ENCODE assay signal across 1 cellular context in the genomic region with DNA sequence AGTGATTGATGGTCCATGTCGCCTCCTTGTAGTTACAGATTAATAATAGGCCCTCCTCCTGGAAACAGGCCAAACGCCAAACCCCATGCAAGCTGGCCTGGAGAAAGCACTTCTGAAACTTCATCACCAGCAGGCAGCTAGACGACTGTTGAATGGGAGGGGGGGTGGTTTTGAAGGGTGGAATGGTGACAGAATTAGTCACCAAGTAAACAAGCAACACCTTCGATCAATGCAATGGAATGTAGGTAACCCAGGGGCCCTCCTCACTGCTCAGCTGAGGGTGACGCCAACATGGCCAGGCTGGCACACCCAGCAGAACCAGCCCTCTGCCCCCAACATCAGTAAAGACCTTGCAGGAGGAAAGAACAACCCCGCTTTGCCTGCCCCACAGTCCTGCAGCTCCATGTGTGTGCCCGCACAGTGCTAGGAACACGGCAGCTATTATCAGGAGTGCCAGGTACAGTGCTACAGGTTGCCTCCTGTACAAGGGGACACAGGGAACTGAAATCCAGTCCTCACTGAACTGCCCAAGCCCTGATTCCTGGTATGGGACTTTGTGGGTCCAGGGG.
TF ChIP-seq lines count a peak whose summit lies in the region.

No MANE protein-coding gene starts in this region.

TF ChIP-seq in K562, 482 proteins besides CTCF, POLR2A, EP300 and RAD21 (continued from another document and continues in another):
- TF ChIP-seq HES1 (IDR thresholded peaks at IDR 0.05; ENCODE audit: low read depth) (no peak), EHMT2 (IDR thresholded peaks at IDR 0.05) (no peak), MECOM (CRISPR knock-in tag; IDR thresholded peaks at IDR 0.05) (no peak), HDAC1 (IDR thresholded peaks at IDR 0.05) (no peak), NELFE (IDR thresholded peaks at IDR 0.05; ENCODE audit: insufficient read depth, insufficient read length) (no peak), NR0B1 (IDR thresholded peaks at IDR 0.05; ENCODE audit: partially characterized antibody) (no peak), PTRF (tag; IDR thresholded peaks at IDR 0.05) (no peak), PML (IDR thresholded peaks at IDR 0.05; ENCODE audit: low read length) (no peak), MYC (IDR thresholded peaks at IDR 0.05; ENCODE audit: low read depth, low read length) (no peak), MYC (CRISPR knock-in tag; IDR thresholded peaks at IDR 0.05; ENCODE audit: borderline replicate concordance, low read depth) (no peak), BRD9 (IDR thresholded peaks at IDR 0.05; ENCODE audit: low read depth, partially characterized antibody) (no peak), MXI1 (IDR thresholded peaks at IDR 0.05; ENCODE audit: low read depth, low read length) (no peak), NCOA2 (IDR thresholded peaks at IDR 0.05; ENCODE audit: partially characterized antibody in 2 of 2) (no peak), FOS (IDR thresholded peaks at IDR 0.05; ENCODE audit: extremely low read depth, insufficient read length) (no peak), KLF6 (CRISPR knock-in tag; IDR thresholded peaks at IDR 0.05; ENCODE audit: borderline replicate concordance) (no peak), CEBPZ (IDR thresholded peaks at IDR 0.05; ENCODE audit: borderline replicate concordance, low read depth, low read length) (no peak), ZNF282 (CRISPR knock-in tag; IDR thresholded peaks at IDR 0.05) (no peak), CGGBP1 (CRISPR knock-in tag; IDR thresholded peaks at IDR 0.05) (no peak), IRF2 (CRISPR knock-in tag; IDR thresholded peaks at IDR 0.05) (no peak), ZFX (CRISPR knock-in tag; IDR thresholded peaks at IDR 0.05) (no peak), SRSF7 (optimal IDR thresholded peaks at IDR 0.05; ENCODE audit: low read depth, low read length) (no peak), CREB1 (IDR thresholded peaks at IDR 0.05) (no peak), CREB1 (CRISPR knock-in tag; IDR thresholded peaks at IDR 0.05) (no peak), ZC3H8 (IDR thresholded peaks at IDR 0.05) (no peak), OTX1 (CRISPR knock-in tag; IDR thresholded peaks at IDR 0.05) (no peak), FOXM1 (IDR thresholded peaks at IDR 0.05; ENCODE audit: low read depth) (no peak), FOXM1 (CRISPR knock-in tag; IDR thresholded peaks at IDR 0.05; ENCODE audit: low read depth) (no peak), PHF20 (IDR thresholded peaks at IDR 0.05; ENCODE audit: partially characterized antibody) (no peak), ZBTB11 (CRISPR knock-in tag; IDR thresholded peaks at IDR 0.05) (peak in 1 of 3 experiments; percentile 95; a peak in 2 of 6 replicates), ZBTB17 (CRISPR knock-in tag; IDR thresholded peaks at IDR 0.05) (no peak), XRCC5 (IDR thresholded peaks at IDR 0.05; ENCODE audit: low read depth, low read length) (no peak), RBBP5 (IDR thresholded peaks at IDR 0.05; ENCODE audit: borderline replicate concordance, insufficient read depth, low read length, poor library complexity, severe bottlenecking) (no peak), TOE1 (IDR thresholded peaks at IDR 0.05; ENCODE audit: borderline replicate concordance) (no peak), TOE1 (CRISPR knock-in tag; IDR thresholded peaks at IDR 0.05; ENCODE audit: borderline replicate concordance, low read depth) (no peak)
- TF ChIP-seq, protein P1, sequence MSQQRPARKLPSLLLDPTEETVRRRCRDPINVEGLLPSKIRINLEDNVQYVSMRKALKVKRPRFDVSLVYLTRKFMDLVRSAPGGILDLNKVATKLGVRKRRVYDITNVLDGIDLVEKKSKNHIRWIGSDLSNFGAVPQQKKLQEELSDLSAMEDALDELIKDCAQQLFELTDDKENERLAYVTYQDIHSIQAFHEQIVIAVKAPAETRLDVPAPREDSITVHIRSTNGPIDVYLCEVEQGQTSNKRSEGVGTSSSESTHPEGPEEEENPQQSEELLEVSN (IDR thresholded peaks at IDR 0.05; ENCODE audit: borderline replicate concordance in 1 of 2, extremely low read depth in 1 of 2, insufficient read depth in 1 of 2, insufficient read length in 1 of 2, low read depth in 1 of 2, low read length in 1 of 2, poor library complexity in 1 of 2, severe bottlenecking in 1 of 2) = no peak
- TF ChIP-seq, protein P2, sequence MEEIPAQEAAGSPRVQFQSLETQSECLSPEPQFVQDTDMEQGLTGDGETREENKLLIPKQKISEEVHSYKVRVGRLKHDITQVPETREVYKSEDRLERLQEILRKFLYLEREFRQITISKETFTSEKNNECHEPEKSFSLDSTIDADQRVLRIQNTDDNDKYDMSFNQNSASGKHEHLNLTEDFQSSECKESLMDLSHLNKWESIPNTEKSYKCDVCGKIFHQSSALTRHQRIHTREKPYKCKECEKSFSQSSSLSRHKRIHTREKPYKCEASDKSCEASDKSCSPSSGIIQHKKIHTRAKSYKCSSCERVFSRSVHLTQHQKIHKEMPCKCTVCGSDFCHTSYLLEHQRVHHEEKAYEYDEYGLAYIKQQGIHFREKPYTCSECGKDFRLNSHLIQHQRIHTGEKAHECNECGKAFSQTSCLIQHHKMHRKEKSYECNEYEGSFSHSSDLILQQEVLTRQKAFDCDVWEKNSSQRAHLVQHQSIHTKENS (CRISPR knock-in tag; IDR thresholded peaks at IDR 0.05) = no peak
- TF ChIP-seq, protein P3, sequence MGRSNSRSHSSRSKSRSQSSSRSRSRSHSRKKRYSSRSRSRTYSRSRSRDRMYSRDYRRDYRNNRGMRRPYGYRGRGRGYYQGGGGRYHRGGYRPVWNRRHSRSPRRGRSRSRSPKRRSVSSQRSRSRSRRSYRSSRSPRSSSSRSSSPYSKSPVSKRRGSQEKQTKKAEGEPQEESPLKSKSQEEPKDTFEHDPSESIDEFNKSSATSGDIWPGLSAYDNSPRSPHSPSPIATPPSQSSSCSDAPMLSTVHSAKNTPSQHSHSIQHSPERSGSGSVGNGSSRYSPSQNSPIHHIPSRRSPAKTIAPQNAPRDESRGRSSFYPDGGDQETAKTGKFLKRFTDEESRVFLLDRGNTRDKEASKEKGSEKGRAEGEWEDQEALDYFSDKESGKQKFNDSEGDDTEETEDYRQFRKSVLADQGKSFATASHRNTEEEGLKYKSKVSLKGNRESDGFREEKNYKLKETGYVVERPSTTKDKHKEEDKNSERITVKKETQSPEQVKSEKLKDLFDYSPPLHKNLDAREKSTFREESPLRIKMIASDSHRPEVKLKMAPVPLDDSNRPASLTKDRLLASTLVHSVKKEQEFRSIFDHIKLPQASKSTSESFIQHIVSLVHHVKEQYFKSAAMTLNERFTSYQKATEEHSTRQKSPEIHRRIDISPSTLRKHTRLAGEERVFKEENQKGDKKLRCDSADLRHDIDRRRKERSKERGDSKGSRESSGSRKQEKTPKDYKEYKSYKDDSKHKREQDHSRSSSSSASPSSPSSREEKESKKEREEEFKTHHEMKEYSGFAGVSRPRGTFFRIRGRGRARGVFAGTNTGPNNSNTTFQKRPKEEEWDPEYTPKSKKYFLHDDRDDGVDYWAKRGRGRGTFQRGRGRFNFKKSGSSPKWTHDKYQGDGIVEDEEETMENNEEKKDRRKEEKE (IDR thresholded peaks at IDR 0.05; ENCODE audit: borderline replicate concordance in 1 of 2, control insufficient read depth in 1 of 2, low read depth in 2 of 2, low read length in 1 of 2) = 0 out of 4 replicates have a peak, but pooled peaks of 1 of the 2 experiments have one; percentile 22
- TF ChIP-seq, protein P4, sequence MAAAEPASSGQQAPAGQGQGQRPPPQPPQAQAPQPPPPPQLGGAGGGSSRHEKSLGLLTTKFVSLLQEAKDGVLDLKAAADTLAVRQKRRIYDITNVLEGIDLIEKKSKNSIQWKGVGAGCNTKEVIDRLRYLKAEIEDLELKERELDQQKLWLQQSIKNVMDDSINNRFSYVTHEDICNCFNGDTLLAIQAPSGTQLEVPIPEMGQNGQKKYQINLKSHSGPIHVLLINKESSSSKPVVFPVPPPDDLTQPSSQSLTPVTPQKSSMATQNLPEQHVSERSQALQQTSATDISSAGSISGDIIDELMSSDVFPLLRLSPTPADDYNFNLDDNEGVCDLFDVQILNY (CRISPR knock-in tag; IDR thresholded peaks at IDR 0.05) = no peak
- TF ChIP-seq, protein P5, sequence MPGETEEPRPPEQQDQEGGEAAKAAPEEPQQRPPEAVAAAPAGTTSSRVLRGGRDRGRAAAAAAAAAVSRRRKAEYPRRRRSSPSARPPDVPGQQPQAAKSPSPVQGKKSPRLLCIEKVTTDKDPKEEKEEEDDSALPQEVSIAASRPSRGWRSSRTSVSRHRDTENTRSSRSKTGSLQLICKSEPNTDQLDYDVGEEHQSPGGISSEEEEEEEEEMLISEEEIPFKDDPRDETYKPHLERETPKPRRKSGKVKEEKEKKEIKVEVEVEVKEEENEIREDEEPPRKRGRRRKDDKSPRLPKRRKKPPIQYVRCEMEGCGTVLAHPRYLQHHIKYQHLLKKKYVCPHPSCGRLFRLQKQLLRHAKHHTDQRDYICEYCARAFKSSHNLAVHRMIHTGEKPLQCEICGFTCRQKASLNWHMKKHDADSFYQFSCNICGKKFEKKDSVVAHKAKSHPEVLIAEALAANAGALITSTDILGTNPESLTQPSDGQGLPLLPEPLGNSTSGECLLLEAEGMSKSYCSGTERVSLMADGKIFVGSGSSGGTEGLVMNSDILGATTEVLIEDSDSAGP (CRISPR knock-in tag; IDR thresholded peaks at IDR 0.05) = no peak
- TF ChIP-seq, protein P6, sequence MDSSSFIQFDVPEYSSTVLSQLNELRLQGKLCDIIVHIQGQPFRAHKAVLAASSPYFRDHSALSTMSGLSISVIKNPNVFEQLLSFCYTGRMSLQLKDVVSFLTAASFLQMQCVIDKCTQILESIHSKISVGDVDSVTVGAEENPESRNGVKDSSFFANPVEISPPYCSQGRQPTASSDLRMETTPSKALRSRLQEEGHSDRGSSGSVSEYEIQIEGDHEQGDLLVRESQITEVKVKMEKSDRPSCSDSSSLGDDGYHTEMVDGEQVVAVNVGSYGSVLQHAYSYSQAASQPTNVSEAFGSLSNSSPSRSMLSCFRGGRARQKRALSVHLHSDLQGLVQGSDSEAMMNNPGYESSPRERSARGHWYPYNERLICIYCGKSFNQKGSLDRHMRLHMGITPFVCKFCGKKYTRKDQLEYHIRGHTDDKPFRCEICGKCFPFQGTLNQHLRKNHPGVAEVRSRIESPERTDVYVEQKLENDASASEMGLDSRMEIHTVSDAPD (CRISPR knock-in tag; IDR thresholded peaks at IDR 0.05) = no peak
